In the genomic region with DNA sequence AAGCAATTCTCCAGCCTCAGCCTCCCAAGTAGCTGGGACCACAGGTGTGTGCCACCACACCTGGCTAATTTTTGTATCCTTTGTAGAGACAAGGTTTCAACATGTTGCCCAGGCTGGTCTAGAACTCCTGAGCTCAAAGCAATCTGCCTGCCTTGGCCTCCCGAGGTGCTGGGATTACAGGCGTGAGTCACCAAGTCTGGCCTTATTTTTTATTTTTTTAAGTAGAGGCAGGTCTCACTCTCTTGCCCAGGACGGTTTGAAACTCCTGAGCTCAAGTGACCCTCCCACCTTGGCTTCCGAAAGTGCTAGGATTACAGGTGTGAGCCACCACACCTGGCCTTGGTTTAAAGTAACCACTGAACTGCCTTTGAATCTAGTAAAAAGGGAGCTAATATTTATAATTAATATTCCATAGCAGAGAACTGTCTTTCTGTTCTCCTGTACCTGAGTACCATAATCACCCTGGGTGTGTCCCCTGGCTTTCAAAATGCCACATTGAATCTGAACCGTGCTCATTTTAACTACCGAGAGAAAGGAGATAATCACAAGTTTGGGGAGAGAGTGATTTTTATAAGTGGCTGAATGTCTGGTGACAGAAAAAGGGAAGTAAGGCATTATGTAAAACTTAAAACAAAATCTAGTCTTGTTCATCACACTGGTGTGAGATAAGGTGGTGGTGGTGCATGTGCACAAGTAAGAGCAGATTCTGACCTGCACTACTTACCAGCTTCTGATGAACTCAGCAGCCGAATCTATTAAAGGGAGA, we compare ENCODE assay signal across 10 cellular contexts. TPM values are rescaled to one million over a fixed set of nuclear protein-coding genes. Genes with fewer than 3 reads are reported as not detected.
DNase-seq lines count a peak whose midpoint lies in the region; ATAC-seq, FAIRE-seq and TF ChIP-seq lines count a peak whose summit lies in the region.
"Had no signal": no experiment of that assay in that cellular context is flagged by ENCODE, and none has a peak within 500 bp of the region (broad histone marks: within the 10 kb centered on the region; RNA-seq: fewer than 3 reads in every experiment).

No MANE protein-coding gene starts in this region.

- no peaks in the 10 kb centered on the region for H3K27me3 Mint-ChIP-seq in CD14-positive monocyte (ENCODE audit: low read depth in 3 of 3)
- no peaks in the 10 kb centered on the region for H3K27me3 Mint-ChIP-seq in activated T-helper 17 cell treated with anti-CD3 and anti-CD28 coated beads, Interleukin-2, amount 50 U/mL, for 72 hours

- H3K9me3 Mint-ChIP-seq in CD14-positive monocyte, result no peaks in the 10 kb centered on the region
- H3K9me3 Mint-ChIP-seq in activated T-helper 17 cell treated with anti-CD3 and anti-CD28 coated beads, Interleukin-2, amount 50 U/mL, for 72 hours, result no peaks in the 10 kb centered on the region

- H3K27ac Mint-ChIP-seq in CD14-positive monocyte, result peak overlapping the region; percentile 10 to 92 (median 73)
- H3K27ac Mint-ChIP-seq in activated T-helper 17 cell treated with anti-CD3 and anti-CD28 coated beads, Interleukin-2, amount 50 U/mL, for 72 hours, result peak overlapping the region; percentile 68

- peaks cover 1 to 10% of the 10 kb centered on the region in 2 donors for H3K36me3 Mint-ChIP-seq in CD14-positive monocyte
- no peaks in the 10 kb centered on the region for H3K36me3 Mint-ChIP-seq in activated T-helper 17 cell treated with anti-CD3 and anti-CD28 coated beads, Interleukin-2, amount 50 U/mL, for 72 hours (ENCODE audit: low read depth)

- TF ChIP-seq CTCF in CD14-positive monocyte (IDR thresholded peaks at IDR 0.05), result no peak

- peaks cover 60% of the 10 kb centered on the region for H3K4me1 Mint-ChIP-seq in CD14-positive monocyte
- peaks cover 40% of the 10 kb centered on the region for H3K4me1 Mint-ChIP-seq in activated T-helper 17 cell treated with anti-CD3 and anti-CD28 coated beads, Interleukin-2, amount 50 U/mL, for 72 hours

- H3K4me3 Mint-ChIP-seq in CD14-positive monocyte, result no peak overlapping the region
- no peak overlapping the region for H3K4me3 Mint-ChIP-seq in activated T-helper 17 cell treated with anti-CD3 and anti-CD28 coated beads, Interleukin-2, amount 50 U/mL, for 72 hours

- intact Hi-C loops in CD14-positive monocyte (cut with micrococcal nuclease), result no loop called here

- ATAC-seq in GM19395 (IDR thresholded peaks at IDR 0.05; ENCODE audit: unreplicated experiment), result peak; percentile 65
- ATAC-seq in HG03342 (IDR thresholded peaks at IDR 0.05; ENCODE audit: unreplicated experiment), result peak; percentile 45
- no peak for ATAC-seq in activated T-helper 17 cell treated with anti-CD3 and anti-CD28 coated beads, Interleukin-2, amount 50 U/mL, for 72 hours (replicated peaks)
- ATAC-seq: body of pancreas had no signal

- DNase-seq in CD14-positive monocyte (ENCODE audit: low spot score) (no peak), NCI-H1930 (lab: John Stamatoyannopoulos, UW) (no peak), HK-2 (ENCODE audit: unreplicated experiment) (no peak), inferior parietal cortex (ENCODE audit: extremely low spot score) (no peak), urothelium cell line (ENCODE audit: low spot score) (no peak)

- FAIRE-seq in urothelium cell line (lab: Jason Lieb, UNC), result no peak
- FAIRE-seq: islet of Langerhans had no signal

RNA-seq across cellular contexts. Expression of a gene that starts 56.6 kb away (rescaled TPM):
- 10 to 100 TPM; 14.5 to 18.6 TPM for polyA plus RNA-seq in CD14-positive monocyte
- 10 to 100 TPM; 33.7 to 34.5 TPM for total RNA-seq in activated T-helper 17 cell treated with anti-CD3 and anti-CD28 coated beads, Interleukin-2, amount 50 U/mL, for 72 hours
